ENCODE assay signal across 9 cellular contexts in the genomic region with DNA sequence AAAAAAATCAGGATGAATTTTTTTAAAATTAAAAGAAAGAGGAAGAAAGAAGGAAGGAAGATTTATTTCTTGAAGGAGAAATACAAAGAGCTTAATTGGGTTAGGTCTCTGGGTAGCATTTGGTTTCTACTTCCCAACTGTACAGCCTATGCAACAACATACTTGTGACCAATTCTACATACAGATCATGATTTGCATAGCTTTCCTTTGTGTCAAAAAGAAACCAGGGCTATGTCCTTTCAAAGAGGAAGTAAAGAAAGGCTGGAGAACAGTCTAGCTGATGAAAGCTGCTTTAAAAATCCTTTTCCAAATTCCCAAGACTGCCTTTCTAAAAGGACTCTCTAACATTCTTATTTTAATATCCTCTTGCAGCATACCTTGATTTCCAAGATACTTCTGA.
A peak's percentile ranks its signal among the peaks of the same experiment; 100 is the strongest.
DNase-seq lines count a peak whose midpoint lies in the region; ATAC-seq lines count a peak whose summit lies in the region.
"Had no signal": no experiment of that assay in that cellular context is flagged by ENCODE, and none has a peak within 500 bp of the region (broad histone marks: within the 10 kb centered on the region; RNA-seq: fewer than 3 reads in every experiment).

No MANE protein-coding gene starts in this region.

- H3K9me3 Mint-ChIP-seq in stimulated activated naive B cell treated with anti-CD40 and anti-IgM and Interleukin-4, amounts not matched to agents 10 μg/mL and 1 μg/mL and 100 μg/mL, for 72 hours: no peaks in the 10 kb centered on the region
- no peaks in the 10 kb centered on the region for H3K9me3 Mint-ChIP-seq in activated naive CD4-positive, alpha-beta T cell treated with anti-CD3 and anti-CD28 coated beads, Interleukin-2, amount 10 ng/mL, durations not matched to agents 7 days and 5 days

- H3K36me3 Mint-ChIP-seq in stimulated activated naive B cell treated with anti-CD40 and anti-IgM and Interleukin-4, amounts not matched to agents 10 μg/mL and 1 μg/mL and 100 μg/mL, for 72 hours: peaks cover 2 to 27% of the 10 kb centered on the region in 2 donors
- H3K36me3 Mint-ChIP-seq in activated naive CD4-positive, alpha-beta T cell treated with anti-CD3 and anti-CD28 coated beads, Interleukin-2, amount 10 ng/mL, durations not matched to agents 7 days and 5 days: peaks cover 13% of the 10 kb centered on the region

- H3K4me1 Mint-ChIP-seq in stimulated activated naive B cell treated with anti-CD40 and anti-IgM and Interleukin-4, amounts not matched to agents 10 μg/mL and 1 μg/mL and 100 μg/mL, for 72 hours: peaks cover 4 to 5% of the 10 kb centered on the region in 2 donors
- no peaks in the 10 kb centered on the region for H3K4me1 Mint-ChIP-seq in activated naive CD4-positive, alpha-beta T cell treated with anti-CD3 and anti-CD28 coated beads, Interleukin-2, amount 10 ng/mL, durations not matched to agents 7 days and 5 days

- H3K27ac Mint-ChIP-seq in stimulated activated naive B cell treated with anti-CD40 and anti-IgM and Interleukin-4, amounts not matched to agents 10 μg/mL and 1 μg/mL and 100 μg/mL, for 72 hours: no peak overlapping the region
- H3K27ac Mint-ChIP-seq in activated naive CD4-positive, alpha-beta T cell treated with anti-CD3 and anti-CD28 coated beads, Interleukin-2, amount 10 ng/mL, durations not matched to agents 7 days and 5 days: no peak overlapping the region

- peak; percentile 95 for ATAC-seq in HG02943 (IDR thresholded peaks at IDR 0.05; ENCODE audit: low read depth, unreplicated experiment)
- ATAC-seq in stimulated activated naive B cell treated with anti-CD40 and anti-IgM and Interleukin-4, amounts not matched to agents 10 μg/mL and 1 μg/mL and 100 μg/mL, for 72 hours (replicated peaks): peak; percentile 91 to 99

- H3K27me3 Mint-ChIP-seq in stimulated activated naive B cell treated with anti-CD40 and anti-IgM and Interleukin-4, amounts not matched to agents 10 μg/mL and 1 μg/mL and 100 μg/mL, for 72 hours: no peaks in the 10 kb centered on the region
- no peaks in the 10 kb centered on the region for H3K27me3 Mint-ChIP-seq in activated naive CD4-positive, alpha-beta T cell treated with anti-CD3 and anti-CD28 coated beads, Interleukin-2, amount 10 ng/mL, durations not matched to agents 7 days and 5 days

- H3K4me3 Mint-ChIP-seq in stimulated activated naive B cell treated with anti-CD40 and anti-IgM and Interleukin-4, amounts not matched to agents 10 μg/mL and 1 μg/mL and 100 μg/mL, for 72 hours: no peak overlapping the region
- H3K4me3 Mint-ChIP-seq in activated naive CD4-positive, alpha-beta T cell treated with anti-CD3 and anti-CD28 coated beads, Interleukin-2, amount 10 ng/mL, durations not matched to agents 7 days and 5 days: no peak overlapping the region

- CTCF ChIA-PET in activated naive CD4-positive, alpha-beta T cell treated with anti-CD3 and anti-CD28 coated beads, Interleukin-2, amount 10 ng/mL, durations not matched to agents 7 days and 5 days (lab: Charles Lee): no interaction called here

- DNase-seq in NOMO-1 treated with DMSO at 0.1 percent for 48 hours (lab: John Stamatoyannopoulos, UW; ENCODE audit: unreplicated experiment): peak; percentile 38
- no peak for DNase-seq in NOMO-1 treated with dmso at 0.1 percent for 144 hours (lab: John Stamatoyannopoulos, UW; ENCODE audit: unreplicated experiment)
- peak; percentile 5 for DNase-seq in SIG-M5 (lab: John Stamatoyannopoulos, UW)
- DNase-seq in stimulated activated naive B cell treated with anti-CD40 and anti-IgM and Interleukin-4, amounts not matched to agents 10 μg/mL and 1 μg/mL and 100 μg/mL, for 72 hours: no peak
- DNase-seq in stimulated activated CD4-positive, alpha-beta T cell treated with anti-CD3 and anti-CD28 coated beads, Interleukin-12 subunit alpha, Interleukin-12 subunit beta, amount 100 ng/mL, for 4 hours: no peak
- DNase-seq in NCI-H1417 (lab: John Stamatoyannopoulos, UW): no peak
- DNase-seq in activated naive CD4-positive, alpha-beta T cell treated with anti-CD3 and anti-CD28 coated beads, Interleukin-2, amount 10 ng/mL, durations not matched to agents 7 days and 5 days: no peak
- DNase-seq: stimulated activated CD4-positive, alpha-beta T cell treated with anti-CD3 and anti-CD28 coated beads, Interleukin-4, amount 100 ng/mL, for 24 hours had no signal

Comparison
In these comparisons a context has a peak if more than half of its experiments do, and no peak if none do; other contexts are left out.
1. DNase-seq: peak in NOMO-1 treated with DMSO at 0.1 percent for 48 hours (single experiment) and SIG-M5 (single experiment); none in NOMO-1 treated with dmso at 0.1 percent for 144 hours (single experiment), stimulated activated naive B cell treated with anti-CD40 and anti-IgM and Interleukin-4, amounts not matched to agents 10 μg/mL and 1 μg/mL and 100 μg/mL, for 72 hours (single experiment), stimulated activated CD4-positive, alpha-beta T cell treated with anti-CD3 and anti-CD28 coated beads, Interleukin-12 subunit alpha, Interleukin-12 subunit beta, amount 100 ng/mL, for 4 hours (single experiment), NCI-H1417 (0 of 3) and activated naive CD4-positive, alpha-beta T cell treated with anti-CD3 and anti-CD28 coated beads, Interleukin-2, amount 10 ng/mL, durations not matched to agents 7 days and 5 days (single experiment).